ENCODE assay signal across 1 cellular context in genomic region chr14:66916421-66916820, GRCh38.
TF ChIP-seq lines count a peak whose summit lies in the region.

No MANE protein-coding gene starts in this region.

TF ChIP-seq in liver, 16 proteins besides CTCF, POLR2A, EP300 and RAD21 (continued from another document):
- TF ChIP-seq ZBTB33 (IDR thresholded peaks at IDR 0.05): no peak
- TF ChIP-seq YY1 (IDR thresholded peaks at IDR 0.05): peak; percentile 31
- peak in 1 of 2 donors; percentile 8 for TF ChIP-seq RXRA (IDR thresholded peaks at IDR 0.05)
- no peak for TF ChIP-seq FOXA2 (IDR thresholded peaks at IDR 0.05)
- TF ChIP-seq MAX (IDR thresholded peaks at IDR 0.05): peak; percentile 74
TF ChIP-seq in liver: peak in this region for 4.
